10 cellular contexts compared by ENCODE assay signal in the genomic region with DNA sequence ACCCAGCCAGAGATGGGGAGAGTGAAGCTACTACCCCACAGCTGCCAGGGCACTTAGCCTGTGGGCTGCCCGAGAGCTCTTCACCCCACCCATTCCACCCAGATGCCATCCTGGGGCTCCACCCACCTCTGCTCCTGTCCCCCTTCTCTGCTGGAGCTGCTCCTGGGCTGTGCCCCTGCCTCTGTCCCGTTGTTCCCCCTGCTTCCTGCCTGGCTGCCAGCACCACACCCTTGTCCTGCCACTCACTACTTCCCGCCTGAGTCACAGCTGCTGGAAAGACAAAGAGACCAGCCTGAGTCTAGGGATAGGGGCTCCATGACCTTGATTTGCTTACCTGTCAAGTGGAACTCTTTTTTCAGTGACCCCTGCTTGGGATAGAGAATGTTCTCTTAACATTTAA. TPM values are rescaled to one million over a fixed set of nuclear protein-coding genes. Genes with fewer than 3 reads are reported as not detected.
DNase-seq lines count a peak whose midpoint lies in the region; ATAC-seq and TF ChIP-seq lines count a peak whose summit lies in the region.
"Had no signal": no experiment of that assay in that cellular context is flagged by ENCODE, and none has a peak within 500 bp of the region (broad histone marks: within the 10 kb centered on the region; RNA-seq: fewer than 3 reads in every experiment).

No MANE protein-coding gene starts in this region.

- H2BK15ac ChIP-seq in mesendoderm (replicated peaks; ENCODE audit: low read depth): no peak overlapping the region

- peak overlapping the region; percentile 30 for H3K56ac ChIP-seq in mesendoderm (ENCODE audit: low read length)

- H3K27me3 ChIP-seq in mesendoderm (ENCODE audit: insufficient read depth, low read length, poor library complexity): no peaks in the 10 kb centered on the region
- no peaks in the 10 kb centered on the region for H3K27me3 ChIP-seq in upper lobe of left lung
- H3K27me3 ChIP-seq: BE2C had no signal

- peaks cover 43% of the 10 kb centered on the region for H3K79me1 ChIP-seq in mesendoderm (ENCODE audit: low read length)

- no peak overlapping the region for H3K4ac ChIP-seq in mesendoderm (ENCODE audit: low read depth, low read length)

- peak overlapping the region; percentile 88 for H3K27ac Mint-ChIP-seq in activated T-cell treated with anti-CD3 and anti-CD28 coated beads, Interleukin-2, amount 50 U/mL, for 72 hours

- no peak overlapping the region for H3K23ac ChIP-seq in mesendoderm (ENCODE audit: low read length)

- no peak overlapping the region for H2BK5ac ChIP-seq in mesendoderm (ENCODE audit: low read length)

- no peak for DNase-seq in activated T-cell treated with anti-CD3 and anti-CD28 coated beads, Interleukin-2, amount 50 U/mL, for 72 hours
- no peak for DNase-seq in activated T-cell treated with anti-CD3 and anti-CD28 coated beads, Interleukin-2, amount 50 U/mL, for 4 hours
- no peak for DNase-seq in caudate nucleus (lab: John Stamatoyannopoulos, UW)
- DNase-seq in mesendoderm: no peak
- peak; percentile 35 to 74 for DNase-seq in upper lobe of left lung
- no peak for DNase-seq in activated effector memory CD4-positive, alpha-beta T cell treated with Interleukin-2 at 50 U/mL for 16 hours
- DNase-seq in HT-29 (ENCODE audit: low spot score): no peak
- DNase-seq in HuH-7.5 (ENCODE audit: low spot score): no peak
- DNase-seq: BE2C had no signal

- peak overlapping the region; percentile 50 for H3K27ac ChIP-seq in caudate nucleus (ENCODE audit: low read depth, low read length)
- no peak overlapping the region for H3K27ac ChIP-seq in mesendoderm (ENCODE audit: low read depth, low read length)
- H3K27ac ChIP-seq in upper lobe of left lung: peak overlapping the region; percentile 94 to 98 (median 95)

- H3K4me3 ChIP-seq in mesendoderm (ENCODE audit: low read length): no peak overlapping the region
- H3K4me3 ChIP-seq in upper lobe of left lung: no peak overlapping the region
- H3K4me3 ChIP-seq: K562 had no signal

- no peak for TF ChIP-seq CTCF in upper lobe of left lung (IDR thresholded peaks at IDR 0.05)

- no peak overlapping the region for H4K5ac ChIP-seq in mesendoderm (ENCODE audit: low read length)

- TF ChIP-seq EP300 in upper lobe of left lung (IDR thresholded peaks at IDR 0.05): peak in 2 of 4 donors; percentile 85 to 91

- H3K4me2 ChIP-seq in mesendoderm (ENCODE audit: low read length): no peak overlapping the region

- peaks cover 73% of the 10 kb centered on the region for H3K4me1 Mint-ChIP-seq in activated T-cell treated with anti-CD3 and anti-CD28 coated beads, Interleukin-2, amount 50 U/mL, for 72 hours (ENCODE audit: low read depth)
- H3K4me1 Mint-ChIP-seq in activated T-cell treated with anti-CD3 and anti-CD28 coated beads, Interleukin-2, amount 50 U/mL, for 4 hours (ENCODE audit: low read depth): peaks cover 62% of the 10 kb centered on the region

- peak overlapping the region; percentile 20 for H3K9ac ChIP-seq in mesendoderm (ENCODE audit: low read length)

- H4K8ac ChIP-seq in mesendoderm (ENCODE audit: low read depth, low read length): no peak overlapping the region

- no peak for ATAC-seq in activated T-cell treated with anti-CD3 and anti-CD28 coated beads, Interleukin-2, amount 50 U/mL, for 72 hours (replicated peaks in 1 of 2)
- no peak for ATAC-seq in activated T-cell treated with anti-CD3 and anti-CD28 coated beads, Interleukin-2, amount 50 U/mL, for 4 hours
- ATAC-seq in upper lobe of left lung (ENCODE audit: low FRiP score in 2 of 2): peak; percentile 21 to 38
- ATAC-seq: K562 had no signal

- no peaks in the 10 kb centered on the region for H3K9me3 Mint-ChIP-seq in activated T-cell treated with anti-CD3 and anti-CD28 coated beads, Interleukin-2, amount 50 U/mL, for 72 hours
- no peaks in the 10 kb centered on the region for H3K9me3 Mint-ChIP-seq in activated T-cell treated with anti-CD3 and anti-CD28 coated beads, Interleukin-2, amount 50 U/mL, for 4 hours

- no peak overlapping the region for H2AK5ac ChIP-seq in mesendoderm (ENCODE audit: low read length)

- H3K18ac ChIP-seq in mesendoderm (ENCODE audit: low read length): no peak overlapping the region

- WGBS in mesendoderm (ENCODE audit: extremely low coverage, insufficient coverage, low lambda C conversion rate): no CpG with 5 or more reads among the region's 3 CpGs
- WGBS in upper lobe of left lung, 2 donors: 7 to 10% methylated on average over 3 of the region's 3 CpGs

- peak overlapping the region; percentile 42 to 52 for H3K4me3 Mint-ChIP-seq in activated T-cell treated with anti-CD3 and anti-CD28 coated beads, Interleukin-2, amount 50 U/mL, for 72 hours
- no peak overlapping the region for H3K4me3 Mint-ChIP-seq in activated T-cell treated with anti-CD3 and anti-CD28 coated beads, Interleukin-2, amount 50 U/mL, for 4 hours

- H3K36me3 ChIP-seq in mesendoderm (ENCODE audit: control insufficient read depth, insufficient read depth, low read length) (peaks cover 6% of the 10 kb centered on the region), upper lobe of left lung (peaks cover 3 to 44% (median 19%) of the 10 kb centered on the region in 4 donors)
- H3K36me3 ChIP-seq: BE2C had no signal

- H3K79me2 ChIP-seq in mesendoderm (ENCODE audit: control insufficient read depth, insufficient read depth, low read length): peaks cover 54% of the 10 kb centered on the region

- H3K27me3 Mint-ChIP-seq in activated T-cell treated with anti-CD3 and anti-CD28 coated beads, Interleukin-2, amount 50 U/mL, for 72 hours (ENCODE audit: low read depth): no peaks in the 10 kb centered on the region
- no peaks in the 10 kb centered on the region for H3K27me3 Mint-ChIP-seq in activated T-cell treated with anti-CD3 and anti-CD28 coated beads, Interleukin-2, amount 50 U/mL, for 4 hours (ENCODE audit: low read depth)

- no peaks in the 10 kb centered on the region for H3K9me3 ChIP-seq in upper lobe of left lung
- H3K9me3 ChIP-seq: BE2C had no signal

- peaks cover 12% of the 10 kb centered on the region for H3K4me1 ChIP-seq in mesendoderm (ENCODE audit: control insufficient read depth, low read depth, low read length)
- peaks cover 91 to 100% (median 99%) of the 10 kb centered on the region in 4 donors for H3K4me1 ChIP-seq in upper lobe of left lung

- peak in 2 of 4 donors; percentile 12 to 32 for TF ChIP-seq POLR2A in upper lobe of left lung (IDR thresholded peaks at IDR 0.05)

- H2BK120ac ChIP-seq in mesendoderm (ENCODE audit: low read depth, low read length): no peak overlapping the region

- peaks cover 10 to 15% of the 10 kb centered on the region in 2 donors for H3K36me3 Mint-ChIP-seq in activated T-cell treated with anti-CD3 and anti-CD28 coated beads, Interleukin-2, amount 50 U/mL, for 72 hours (ENCODE audit: insufficient read depth in 2 of 2)
- peaks cover 9% of the 10 kb centered on the region for H3K36me3 Mint-ChIP-seq in activated T-cell treated with anti-CD3 and anti-CD28 coated beads, Interleukin-2, amount 50 U/mL, for 4 hours (ENCODE audit: insufficient read depth)

RNA-seq across cellular contexts. Expression of a gene that starts 12.4 kb away (rescaled TPM):
- 100 to 1,000 TPM; 263 to 272 TPM for total RNA-seq in activated T-cell treated with anti-CD3 and anti-CD28 coated beads, Interleukin-2, amount 50 U/mL, for 72 hours
- total RNA-seq in activated T-cell treated with anti-CD3 and anti-CD28 coated beads, Interleukin-2, amount 50 U/mL, for 4 hours: 100 to 1,000 TPM; 160 to 175 (median 172) TPM
- 218 TPM for polyA plus RNA-seq in mesendoderm (2013, experiment 1 of 2)
- polyA plus RNA-seq in mesendoderm (2013, experiment 2 of 2): 223 TPM
- 100 to 1,000 TPM; 191 to 440 (median 295) TPM for total RNA-seq in upper lobe of left lung
- 167 and 168 TPM in 2 replicates for total RNA-seq in HT-29 (2014; rRNA removed; shearing (Covaris generic))

RNA-seq across cellular contexts. Expression of a gene that starts 20.6 kb away (rescaled TPM):
- total RNA-seq in activated T-cell treated with anti-CD3 and anti-CD28 coated beads, Interleukin-2, amount 50 U/mL, for 72 hours: 1 to 10 TPM; 1.9 to 3.3 TPM
- total RNA-seq in activated T-cell treated with anti-CD3 and anti-CD28 coated beads, Interleukin-2, amount 50 U/mL, for 4 hours: under 1 TPM; 0.35 to 0.55 (median 0.52) TPM
- 1.9 TPM for polyA plus RNA-seq in mesendoderm (2013, experiment 1 of 2)
- polyA plus RNA-seq in mesendoderm (2013, experiment 2 of 2): 2.2 TPM
- 100 to 1,000 TPM in 5 of 6 donors, 10 to 100 TPM in 1; 98.3 to 242 (median 122) TPM for total RNA-seq in upper lobe of left lung
- 87.7 and 94.2 TPM in 2 replicates for total RNA-seq in HT-29 (2014; rRNA removed; shearing (Covaris generic))

RNA-seq across cellular contexts. Expression of a gene that starts 30.5 kb away (rescaled TPM):
- total RNA-seq in activated T-cell treated with anti-CD3 and anti-CD28 coated beads, Interleukin-2, amount 50 U/mL, for 72 hours: under 1 TPM in 1 of 2 donors, not detected in 1; 0.26 TPM
- total RNA-seq in activated T-cell treated with anti-CD3 and anti-CD28 coated beads, Interleukin-2, amount 50 U/mL, for 4 hours: under 1 TPM in 1 of 3 donors, not detected in 2; 0.13 TPM
- polyA plus RNA-seq in mesendoderm (2013, experiment 1 of 2): 0.06 TPM
- polyA plus RNA-seq in mesendoderm (2013, experiment 2 of 2): 0.06 TPM
- under 1 TPM in 2 of 6 donors, not detected in 4; 0.14 to 0.59 TPM for total RNA-seq in upper lobe of left lung
- not detected in 2 replicates for total RNA-seq in HT-29 (2014; rRNA removed; shearing (Covaris generic))
- total RNA-seq: K562 had no signal
- polyA plus RNA-seq: K562 had no signal

RNA-seq across cellular contexts. Expression of a gene that starts 43.3 kb away (rescaled TPM):
- total RNA-seq in activated T-cell treated with anti-CD3 and anti-CD28 coated beads, Interleukin-2, amount 50 U/mL, for 72 hours: not detected
- total RNA-seq in activated T-cell treated with anti-CD3 and anti-CD28 coated beads, Interleukin-2, amount 50 U/mL, for 4 hours: under 1 TPM in 2 of 3 donors, not detected in 1; 0.08 to 0.52 TPM
- 0.48 TPM for polyA plus RNA-seq in mesendoderm (2013, experiment 1 of 2)
- 0.42 TPM for polyA plus RNA-seq in mesendoderm (2013, experiment 2 of 2)
- total RNA-seq in upper lobe of left lung: under 1 TPM in 2 of 6 donors, not detected in 4; 0.15 to 0.17 TPM
- total RNA-seq in HT-29 (2014; rRNA removed; shearing (Covaris generic)): 0.70 TPM in 1 of 2 replicates, not detected in the other

RNA-seq across cellular contexts. Expression of a gene that starts 43.8 kb away (rescaled TPM):
- total RNA-seq in activated T-cell treated with anti-CD3 and anti-CD28 coated beads, Interleukin-2, amount 50 U/mL, for 72 hours: 10 to 100 TPM; 56.3 to 62.1 TPM
- 100 to 1,000 TPM; 339 to 366 (median 341) TPM for total RNA-seq in activated T-cell treated with anti-CD3 and anti-CD28 coated beads, Interleukin-2, amount 50 U/mL, for 4 hours
- 76.8 TPM for polyA plus RNA-seq in mesendoderm (2013, experiment 1 of 2)
- polyA plus RNA-seq in mesendoderm (2013, experiment 2 of 2): 74.0 TPM
- 100 to 1,000 TPM in 2 of 6 donors, 10 to 100 TPM in 4; 45.4 to 126 (median 77.5) TPM for total RNA-seq in upper lobe of left lung
- 175 and 177 TPM in 2 replicates for total RNA-seq in HT-29 (2014; rRNA removed; shearing (Covaris generic))

Comparison
In these comparisons a context has a peak if more than half of its experiments do, and no peak if none do; other contexts are left out.
1. ATAC-seq: peak in upper lobe of left lung (2 of 2); none in activated T-cell treated with anti-CD3 and anti-CD28 coated beads, Interleukin-2, amount 50 U/mL, for 72 hours (0 of 2) and activated T-cell treated with anti-CD3 and anti-CD28 coated beads, Interleukin-2, amount 50 U/mL, for 4 hours (0 of 2).
2. DNase-seq: peak in upper lobe of left lung (2 of 2); none in activated T-cell treated with anti-CD3 and anti-CD28 coated beads, Interleukin-2, amount 50 U/mL, for 72 hours (0 of 2), activated T-cell treated with anti-CD3 and anti-CD28 coated beads, Interleukin-2, amount 50 U/mL, for 4 hours (single experiment), caudate nucleus (0 of 61), mesendoderm (single experiment), activated effector memory CD4-positive, alpha-beta T cell treated with Interleukin-2 at 50 U/mL for 16 hours (single experiment), HT-29 (single experiment) and HuH-7.5 (single experiment).
3. RNA of a gene that starts 20.6 kb away (total RNA-seq): 98.3 to 242 TPM in upper lobe of left lung and 87.7 to 94.2 TPM in HT-29; 1.9 to 3.3 TPM in activated T-cell treated with anti-CD3 and anti-CD28 coated beads, Interleukin-2, amount 50 U/mL, for 72 hours and 0.35 to 0.55 TPM in activated T-cell treated with anti-CD3 and anti-CD28 coated beads, Interleukin-2, amount 50 U/mL, for 4 hours; every median in the first group is over 10 times any median in the second.